Comparison of ENCODE assay signal across 33 cellular contexts in genomic region chr7:135527025-135527424, GRCh38.
"Had no signal": no experiment of that assay in that cellular context is flagged by ENCODE, and none has a peak within 500 bp of the region (broad histone marks: within the 10 kb centered on the region; RNA-seq: fewer than 3 reads in every experiment).

No MANE protein-coding gene starts in this region.

- FAIRE-seq: bronchial epithelial cell, TTC549 had no signal

- H3K27me3 ChIP-seq: adrenal gland, cardiac muscle cell had no signal

- H3K36me3 ChIP-seq: adrenal gland, cardiac muscle cell had no signal

- DNase-seq: activated B cell treated with CpG ODN at 0.5 μM for 24 hours; activated CD4-positive, alpha-beta memory T cell treated with anti-CD3 and anti-CD28 coated beads for 36 hours; activated CD4-positive, alpha-beta T cell treated with anti-CD3 and anti-CD28 coated beads for 4 hours; activated CD4-positive, alpha-beta T cell treated with anti-CD3 and anti-CD28 coated beads, Interleukin-2, amount 10 ng/mL, durations not matched to agents 24 days and 14 days; activated CD4-positive, alpha-beta T cell treated with anti-CD3 and anti-CD28 coated beads, Interleukin-2, amount 50 U/mL, for 1 hour; activated CD4-positive, alpha-beta T cell treated with anti-CD3 and anti-CD28 coated beads, Interleukin-2, amount 50 U/mL, for 4 hours; activated CD4-positive, CD25-positive, alpha-beta regulatory T cell treated with anti-CD3 and anti-CD28 coated beads, Interleukin-2, amount 50 U/mL, for 72 hours; activated CD8-positive, alpha-beta memory T cell treated with anti-CD3 and anti-CD28 coated beads, Interleukin-2, amount 50 U/mL, for 4 hours; activated CD8-positive, alpha-beta T cell treated with anti-CD3 and anti-CD28 coated beads for 36 hours; activated effector memory CD4-positive, alpha-beta T cell treated with anti-CD3 and anti-CD28 coated beads, Interleukin-2, amount 50 U/mL, for 16 hours; activated gamma-delta T cell treated with Interleukin-2 at 50 U/mL for 16 hours; activated naive CD4-positive, alpha-beta T cell; activated naive CD4-positive, alpha-beta T cell treated with anti-CD3 and anti-CD28 coated beads for 36 hours; activated naive CD4-positive, alpha-beta T cell treated with anti-CD3 and anti-CD28 coated beads, Interleukin-2, amount 50 U/mL, for 16 hours; activated naive CD8-positive, alpha-beta T cell treated with anti-CD3 and anti-CD28 coated beads for 36 hours; activated T-cell treated with anti-CD3 and anti-CD28 coated beads for 4 hours; activated T-cell treated with anti-CD3 and anti-CD28 coated beads, Interleukin-2, amount 50 U/mL, for 1 hour; activated T-cell treated with anti-CD3 and anti-CD28 coated beads, Interleukin-2, amount 50 U/mL, for 4 hours; activated T-cell treated with anti-CD3 and anti-CD28 coated beads, Interleukin-2, amount 50 U/mL, for 72 hours; adrenal gland; amniotic stem cell; aorta; caudate nucleus; cerebellar nuclear complex; T-helper 1 cell; T-helper 2 cell; T-helper 9 cell had no signal

- H3K4me3 ChIP-seq: adrenal gland, cardiac muscle cell had no signal

- H3K4me1 ChIP-seq: adrenal gland had no signal

- H3K27ac ChIP-seq: adrenal gland, cardiac muscle cell, VCaP had no signal

- H3K9me3 ChIP-seq: adrenal gland had no signal

- ATAC-seq: activated CD8-positive, alpha-beta T cell treated with anti-CD3 and anti-CD28 coated beads for 36 hours; activated naive CD4-positive, alpha-beta T cell treated with anti-CD3 and anti-CD28 coated beads, Interleukin-2, amount 50 U/mL, for 72 hours; activated T-cell treated with anti-CD3 and anti-CD28 coated beads, Interleukin-2, amount 50 U/mL, for 4 hours; activated T-cell treated with anti-CD3 and anti-CD28 coated beads, Interleukin-2, amount 50 U/mL, for 72 hours; activated T-helper 17 cell treated with anti-CD3 and anti-CD28 coated beads, Interleukin-2, amount 50 U/mL, for 72 hours had no signal
